ENCODE assay signal across 16 cellular contexts in genomic region chr6:90399970-90400369, GRCh38.
DNase-seq lines count a peak whose midpoint lies in the region; ATAC-seq and FAIRE-seq lines count a peak whose summit lies in the region.
"Had no signal": no experiment of that assay in that cellular context is flagged by ENCODE, and none has a peak within 500 bp of the region (broad histone marks: within the 10 kb centered on the region; RNA-seq: fewer than 3 reads in every experiment).

No MANE protein-coding gene starts in this region.

- DNase-seq in activated naive CD4-positive, alpha-beta T cell treated with Interleukin-2 at 50 U/mL for 16 hours: peak; percentile 57
- DNase-seq in activated naive CD4-positive, alpha-beta T cell treated with anti-CD3 and anti-CD28 coated beads, Interleukin-2, amount 10 ng/mL, durations not matched to agents 7 days and 5 days: no peak
- DNase-seq in T-helper 17 cell (no peak), UCSD-AML1 (lab: John Stamatoyannopoulos, UW; ENCODE audit: unreplicated experiment) (no peak), NCI-H2081 treated with DMSO at 0.1 percent for 48 hours (lab: John Stamatoyannopoulos, UW) (no peak), RCC 7860 (ENCODE audit: low spot score) (no peak)
- peak; percentile 32 for DNase-seq in stimulated activated CD8-positive, alpha-beta memory T cell treated with anti-CD3 and anti-CD28 coated beads, Interleukin-12 subunit alpha, Interleukin-12 subunit beta, amount 100 ng/mL, for 4 hours (ENCODE audit: low read depth)
- DNase-seq: activated CD4-positive, CD25-positive, alpha-beta regulatory T cell; Caco-2; effector CD4-positive, alpha-beta T cell; MV-4-11; naive B cell; NCI-H748 treated with DMSO at 0.1 percent for 48 hours; Peyer's patch had no signal

- no peaks in the 10 kb centered on the region for H3K9me3 Mint-ChIP-seq in activated naive CD4-positive, alpha-beta T cell treated with anti-CD3 and anti-CD28 coated beads, Interleukin-2, amount 10 ng/mL, durations not matched to agents 7 days and 5 days
- no peaks in the 10 kb centered on the region for H3K9me3 Mint-ChIP-seq in activated T-helper 17 cell treated with anti-CD3 and anti-CD28 coated beads, Interleukin-2, amount 50 U/mL, for 72 hours
- H3K9me3 Mint-ChIP-seq: naive B cell had no signal

- CTCF ChIA-PET in activated naive CD4-positive, alpha-beta T cell treated with anti-CD3 and anti-CD28 coated beads, Interleukin-2, amount 10 ng/mL, durations not matched to agents 7 days and 5 days (lab: Charles Lee): interaction anchor here (1.2 to 8.7 kb wide), 2 partner anchors 75 to 460 kb away, joined by 4 to 104 read pairs; no protein-coding TSS in a partner anchor

- no peaks in the 10 kb centered on the region for H3K36me3 Mint-ChIP-seq in activated naive CD4-positive, alpha-beta T cell treated with anti-CD3 and anti-CD28 coated beads, Interleukin-2, amount 10 ng/mL, durations not matched to agents 7 days and 5 days
- H3K36me3 Mint-ChIP-seq in T-helper 17 cell (ENCODE audit: low read depth): peaks cover 4% of the 10 kb centered on the region
- H3K36me3 Mint-ChIP-seq in activated T-helper 17 cell treated with anti-CD3 and anti-CD28 coated beads, Interleukin-2, amount 50 U/mL, for 72 hours (ENCODE audit: low read depth): peaks cover 5% of the 10 kb centered on the region
- H3K36me3 Mint-ChIP-seq: naive B cell had no signal

- no peaks in the 10 kb centered on the region for H3K9me3 ChIP-seq in T-helper 17 cell (ENCODE audit: control insufficient read depth, low read length, poor library complexity, severe bottlenecking)
- H3K9me3 ChIP-seq: Caco-2, Peyer's patch had no signal

- H3K27me3 Mint-ChIP-seq in activated naive CD4-positive, alpha-beta T cell treated with anti-CD3 and anti-CD28 coated beads, Interleukin-2, amount 10 ng/mL, durations not matched to agents 7 days and 5 days: no peaks in the 10 kb centered on the region
- peaks cover 8% of the 10 kb centered on the region for H3K27me3 Mint-ChIP-seq in T-helper 17 cell
- no peaks in the 10 kb centered on the region for H3K27me3 Mint-ChIP-seq in activated T-helper 17 cell treated with anti-CD3 and anti-CD28 coated beads, Interleukin-2, amount 50 U/mL, for 72 hours
- H3K27me3 Mint-ChIP-seq: naive B cell had no signal

- no peak overlapping the region for H3K4me3 Mint-ChIP-seq in activated naive CD4-positive, alpha-beta T cell treated with anti-CD3 and anti-CD28 coated beads, Interleukin-2, amount 10 ng/mL, durations not matched to agents 7 days and 5 days
- no peak overlapping the region for H3K4me3 Mint-ChIP-seq in T-helper 17 cell
- peak overlapping the region; percentile 61 for H3K4me3 Mint-ChIP-seq in activated T-helper 17 cell treated with anti-CD3 and anti-CD28 coated beads, Interleukin-2, amount 50 U/mL, for 72 hours

- no peak overlapping the region for H3K27ac Mint-ChIP-seq in activated naive CD4-positive, alpha-beta T cell treated with anti-CD3 and anti-CD28 coated beads, Interleukin-2, amount 10 ng/mL, durations not matched to agents 7 days and 5 days
- peak overlapping the region; percentile 91 for H3K27ac Mint-ChIP-seq in T-helper 17 cell
- H3K27ac Mint-ChIP-seq in activated T-helper 17 cell treated with anti-CD3 and anti-CD28 coated beads, Interleukin-2, amount 50 U/mL, for 72 hours: peak overlapping the region; percentile 90

- no peak for FAIRE-seq in RCC 7860 (lab: Jason Lieb, UNC)
- FAIRE-seq: HepG2 had no signal

- ATAC-seq in T-helper 17 cell: no peak
- no peak for ATAC-seq in activated T-helper 17 cell treated with anti-CD3 and anti-CD28 coated beads, Interleukin-2, amount 50 U/mL, for 72 hours (replicated peaks)
- ATAC-seq: HepG2 had no signal

- peaks cover 88% of the 10 kb centered on the region for H3K4me1 Mint-ChIP-seq in activated naive CD4-positive, alpha-beta T cell treated with anti-CD3 and anti-CD28 coated beads, Interleukin-2, amount 10 ng/mL, durations not matched to agents 7 days and 5 days
- H3K4me1 Mint-ChIP-seq in T-helper 17 cell: peaks cover 59% of the 10 kb centered on the region
- peaks cover 44% of the 10 kb centered on the region for H3K4me1 Mint-ChIP-seq in activated T-helper 17 cell treated with anti-CD3 and anti-CD28 coated beads, Interleukin-2, amount 50 U/mL, for 72 hours

Comparison
In these comparisons a context has a peak if more than half of its experiments do, and no peak if none do; other contexts are left out.
1. DNase-seq: peak in activated naive CD4-positive, alpha-beta T cell treated with Interleukin-2 at 50 U/mL for 16 hours (single experiment) and stimulated activated CD8-positive, alpha-beta memory T cell treated with anti-CD3 and anti-CD28 coated beads, Interleukin-12 subunit alpha, Interleukin-12 subunit beta, amount 100 ng/mL, for 4 hours (single experiment); none in activated naive CD4-positive, alpha-beta T cell treated with anti-CD3 and anti-CD28 coated beads, Interleukin-2, amount 10 ng/mL, durations not matched to agents 7 days and 5 days (single experiment), T-helper 17 cell (0 of 3), UCSD-AML1 (single experiment), NCI-H2081 treated with DMSO at 0.1 percent for 48 hours (single experiment) and RCC 7860 (single experiment).